In genomic region chr13:99759163-99759552, GRCh38 we compare ENCODE assay signal across 26 cellular contexts.
"Had no signal": no experiment of that assay in that cellular context is flagged by ENCODE, and none has a peak within 500 bp of the region (broad histone marks: within the 10 kb centered on the region; RNA-seq: fewer than 3 reads in every experiment).

No MANE protein-coding gene starts in this region.

- H3K27me3 ChIP-seq: MG63 had no signal

- DNase-seq: MG63, MM.1S, MV-4-11, NCI-H1048, NCI-H1092, NCI-H1092 treated with DMSO at 0.1 percent for 48 hours, NCI-H1105, NCI-H1105 treated with DMSO at 0.1 percent for 48 hours, NCI-H1417, NCI-H1417 treated with DMSO at 0.1 percent for 48 hours, NCI-H1436, NCI-H1436 treated with DMSO at 0.1 percent for 48 hours, NCI-H187, NCI-H187 treated with DMSO at 0.1 percent for 48 hours, NCI-H1930, NCI-H2029, NCI-H2029 treated with DMSO at 0.1 percent for 48 hours, NCI-H2107, NCI-H2171, NCI-H2171 treated with DMSO at 0.1 percent for 48 hours, NCI-H2227 treated with DMSO at 0.1 percent for 48 hours, NCI-H226, NCI-H345, NCI-H446 treated with DMSO at 0.1 percent for 48 hours, NCI-H510A, NCI-H510A treated with DMSO at 0.1 percent for 48 hours had no signal

- H3K36me3 ChIP-seq: MG63 had no signal

- H3K4me3 ChIP-seq: MG63 had no signal
